8 cellular contexts compared by ENCODE assay signal in the genomic region with DNA sequence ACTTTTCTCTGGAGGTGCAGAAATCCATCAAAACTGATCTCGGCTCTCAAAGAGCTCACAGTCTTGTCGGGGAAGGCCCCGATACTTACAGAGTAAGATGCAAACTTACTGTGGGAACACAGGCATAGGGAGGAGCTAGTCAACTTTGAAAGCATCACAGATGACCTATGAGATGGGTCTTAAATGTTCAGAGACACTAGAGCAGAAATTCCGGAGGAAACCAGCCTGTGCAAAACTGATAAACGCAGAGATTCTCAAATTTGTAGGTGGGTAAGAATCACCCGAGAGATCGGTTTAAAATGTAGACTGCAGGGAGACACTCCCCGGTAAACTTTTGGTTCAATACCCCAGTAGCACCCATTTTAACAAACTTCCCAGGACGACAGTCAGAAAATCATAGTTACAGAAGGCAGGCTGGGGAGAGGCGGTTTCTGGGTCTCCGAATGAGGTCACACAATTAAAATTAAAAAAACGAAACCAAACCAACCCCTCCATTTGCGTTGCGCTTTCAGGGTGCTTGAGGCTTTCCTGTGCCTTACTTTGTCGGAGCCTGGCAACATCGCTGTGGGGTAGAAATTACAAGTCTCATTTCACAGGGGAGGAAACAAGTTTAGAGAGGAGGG. TPM values are rescaled to one million over a fixed set of nuclear protein-coding genes. Genes with fewer than 3 reads are reported as not detected.
DNase-seq lines count a peak whose midpoint lies in the region; ATAC-seq, FAIRE-seq and TF ChIP-seq lines count a peak whose summit lies in the region.

No MANE protein-coding gene starts in this region.

- peak overlapping the region; percentile 88 to 96 (median 95) for H3K27ac ChIP-seq in adrenal gland
- H3K27ac ChIP-seq in smooth muscle cell (ENCODE audit: low read depth), result peak overlapping the region; percentile 98

- TF ChIP-seq CTCF in AG04449 (IDR thresholded peaks at IDR 0.05; ENCODE audit: insufficient read depth, low read length, missing control alignments), result no peak
- no peak for TF ChIP-seq CTCF in adrenal gland (IDR thresholded peaks at IDR 0.05)
- TF ChIP-seq CTCF in smooth muscle cell (IDR thresholded peaks at IDR 0.05; ENCODE audit: borderline replicate concordance, insufficient read depth, poor library complexity, severe bottlenecking), result no peak

- H3F3A ChIP-seq in smooth muscle cell (ENCODE audit: low read depth), result peaks cover 14% of the 10 kb centered on the region

- DNase-seq in AG04449 (ENCODE audit: low read depth, low spot score) (no peak), GM12891 (ENCODE audit: insufficient read length, low spot score) (peak; percentile 39), NT2/D1 (ENCODE audit: low read depth, low spot score) (peak; percentile 38), adrenal gland (peak in 2 of 7 donors; percentile 23 to 24), smooth muscle cell (lab: John Stamatoyannopoulos, UW; ENCODE audit: unreplicated experiment) (no peak), NCI-H226 (no peak)

- H2AFZ ChIP-seq in smooth muscle cell (ENCODE audit: low read depth), result peak overlapping the region; percentile 87

- H3K79me2 ChIP-seq in smooth muscle cell (ENCODE audit: low read depth), result peaks cover 41% of the 10 kb centered on the region

- CTCF ChIA-PET in AG04449 (lab: Yijun Ruan, JAX), result interaction anchor here (0.9 to 4.0 kb wide), 12 partner anchors 35 to 146 kb away, joined by 3 to 22 read pairs (median 5); a partner anchor contains a TSS

- H3K4me1 ChIP-seq in NT2/D1 (ENCODE audit: insufficient read depth, insufficient read length) (peaks cover 5% of the 10 kb centered on the region), adrenal gland (replicated peaks in 1 of 2) (peaks cover 27 to 38% of the 10 kb centered on the region in 2 donors), iPS-15b (ENCODE audit: control insufficient read depth, insufficient read depth, low read length) (peaks cover 6% of the 10 kb centered on the region), smooth muscle cell (ENCODE audit: low read depth) (peaks cover 23% of the 10 kb centered on the region)

- H3K36me3 ChIP-seq in NT2/D1 (ENCODE audit: insufficient read depth, insufficient read length, low read length), result peaks cover 35% of the 10 kb centered on the region
- H3K36me3 ChIP-seq in adrenal gland (replicated peaks in 1 of 2), result peaks cover 0 to 6% of the 10 kb centered on the region in 2 donors
- peaks cover 3% of the 10 kb centered on the region for H3K36me3 ChIP-seq in iPS-15b (ENCODE audit: control insufficient read depth, insufficient read depth, low read length)
- H3K36me3 ChIP-seq in smooth muscle cell (ENCODE audit: low read depth), result no peaks in the 10 kb centered on the region

- peak overlapping the region; percentile 79 for H3K9ac ChIP-seq in NT2/D1 (ENCODE audit: insufficient read length, low read depth)
- peak overlapping the region; percentile 89 for H3K9ac ChIP-seq in iPS-15b (ENCODE audit: low read depth, low read length)
- H3K9ac ChIP-seq in smooth muscle cell (ENCODE audit: low read depth), result peak overlapping the region; percentile 93

- FAIRE-seq in GM12891 (lab: Jason Lieb, UNC), result peak; percentile 72

- H3K27me3 ChIP-seq in NT2/D1 (ENCODE audit: insufficient read depth, insufficient read length), result no peaks in the 10 kb centered on the region
- no peaks in the 10 kb centered on the region for H3K27me3 ChIP-seq in adrenal gland
- no peaks in the 10 kb centered on the region for H3K27me3 ChIP-seq in iPS-15b (ENCODE audit: control insufficient read depth, insufficient read depth, low read length)
- H3K27me3 ChIP-seq in smooth muscle cell (ENCODE audit: low read depth), result no peaks in the 10 kb centered on the region

- WGBS in adrenal gland, 4 donors, result 1 to 2% (median 2%) methylated on average over 16 of the region's 16 CpGs
- 13% methylated on average over 16 of the region's 16 CpGs for WGBS in smooth muscle cell (ENCODE audit: low lambda C conversion rate)

- H3K4me2 ChIP-seq in smooth muscle cell, result peak overlapping the region; percentile 92

- H3K9me3 ChIP-seq in NT2/D1 (ENCODE audit: insufficient read depth, low read length), result no peaks in the 10 kb centered on the region
- H3K9me3 ChIP-seq in adrenal gland (replicated peaks in 1 of 3), result no peaks in the 10 kb centered on the region
- H3K9me3 ChIP-seq in iPS-15b (ENCODE audit: control insufficient read depth, insufficient read depth, low read length), result no peaks in the 10 kb centered on the region
- no peaks in the 10 kb centered on the region for H3K9me3 ChIP-seq in smooth muscle cell (replicated peaks; ENCODE audit: low read depth)

- H3K4me3 ChIP-seq in AG04449 (ENCODE audit: low read depth, low read length) (peak overlapping the region; percentile 60), NT2/D1 (ENCODE audit: insufficient read length, low read depth) (peak overlapping the region; percentile 80), adrenal gland (peak overlapping the region in 3 of 4 donors; percentile 27 to 73 (median 56)), iPS-15b (ENCODE audit: low read depth, low read length) (peak overlapping the region; percentile 81), smooth muscle cell (peak overlapping the region; percentile 63)

- POLR2A ChIA-PET in AG04449 (lab: Yijun Ruan, JAX), result interaction anchor here (0.5 to 2.6 kb wide), 6 partner anchors 12 to 163 kb away, joined by 3 to 21 read pairs (median 6); a partner anchor contains a TSS

- peak; percentile 20 for ATAC-seq in HG02852 (IDR thresholded peaks at IDR 0.05; ENCODE audit: unreplicated experiment)

- intact Hi-C loops in adrenal gland (cut with DNase I), result loop anchor here (10.0 kb wide), 1 partner anchor 61 kb away; no protein-coding TSS in a partner anchor

- peak; percentile 56; the same call in 1 of the 2 replicates for TF ChIP-seq POLR2A in GM12891 (IDR thresholded peaks at IDR 0.05; ENCODE audit: low read depth, low read length)
- peak in 1 of 2 donors; percentile 55 for TF ChIP-seq POLR2A in adrenal gland (IDR thresholded peaks at IDR 0.05)

- H4K20me1 ChIP-seq in smooth muscle cell (ENCODE audit: low read depth), result peaks cover 40% of the 10 kb centered on the region

TF ChIP-seq in GM12891, 5 proteins besides CTCF, POLR2A, EP300 and RAD21:
- TF ChIP-seq POLR2AphosphoS5 (IDR thresholded peaks at IDR 0.05; ENCODE audit: low read depth, low read length) (peak; percentile 8; the same call in 1 of the 2 replicates), POU2F2 (IDR thresholded peaks at IDR 0.05; ENCODE audit: low read depth, low read length) (no peak), TAF1 (IDR thresholded peaks at IDR 0.05; ENCODE audit: low read depth, low read length) (peak; percentile 56; the same call in 1 of the 2 replicates)

RNA-seq across cellular contexts. Expression of a gene that starts 0.8 kb away (rescaled TPM):
- 53.4 TPM for polyA plus RNA-seq in GM12891 (2012; ENCODE audit: low read depth, missing spikeins)
- 100 to 1,000 TPM in 2 of 8 donors, 10 to 100 TPM in 6; 75.1 to 120 (median 87.5) TPM for total RNA-seq in adrenal gland
- polyA plus RNA-seq in adrenal gland, result 100 to 1,000 TPM in 1 of 3 donors, 10 to 100 TPM in 2; 34.4 to 108 (median 39.6) TPM
- total RNA-seq in smooth muscle cell, result 60.5 and 97.2 TPM in 2 replicates
- 44.1 and 45.1 TPM in 2 replicates for polyA plus RNA-seq in smooth muscle cell

Comparison
In these comparisons a context has a peak if more than half of its experiments do, and no peak if none do; other contexts are left out.
1. DNase-seq: peak in GM12891 (single experiment) and NT2/D1 (single experiment); none in AG04449 (single experiment), smooth muscle cell (single experiment) and NCI-H226 (single experiment).
2. Peak in every context shown above with its lines, with median percentiles within 50 percentile points of each other: H3K4me3 ChIP-seq and H3K9ac ChIP-seq.